Comparison of ENCODE assay signal across 24 cellular contexts in genomic region chr21:41689289-41689583, GRCh38.
"Had no signal": no experiment of that assay in that cellular context is flagged by ENCODE, and none has a peak within 500 bp of the region (broad histone marks: within the 10 kb centered on the region; RNA-seq: fewer than 3 reads in every experiment).

No MANE protein-coding gene starts in this region.

- H3K9me3 ChIP-seq: esophagus squamous epithelium, gastrocnemius medialis, left lung, lower lobe of right lung, mucosa of descending colon had no signal

- H3K4me3 Mint-ChIP-seq: endodermal cell, mesothelial cell of epicardium had no signal

- H3K36me3 Mint-ChIP-seq: mesothelial cell of epicardium had no signal

- H3K4me1 ChIP-seq: gastrocnemius medialis had no signal

- H3K36me3 ChIP-seq: esophagus squamous epithelium, gastrocnemius medialis, heart right ventricle, left lung, lower lobe of right lung had no signal

- H3K4me3 ChIP-seq: coronary artery, dorsolateral prefrontal cortex, esophagus squamous epithelium, gastrocnemius medialis, heart right ventricle, left lung, lower lobe of right lung, mucosa of descending colon had no signal

- H3K27ac ChIP-seq: coronary artery, dorsolateral prefrontal cortex, epithelial cell of prostate, esophagus squamous epithelium, gastrocnemius medialis, heart right ventricle, left lung, lower lobe of right lung had no signal

- H3K9me3 Mint-ChIP-seq: endodermal cell, mesothelial cell of epicardium had no signal

- DNase-seq: dermis blood vessel endothelial cell; dorsolateral prefrontal cortex; effector CD4-positive, alpha-beta T cell; effector memory CD4-positive, alpha-beta T cell; endodermal cell; erythroblast; esophagus squamous epithelium; foreskin fibroblast; foreskin melanocyte; gastrocnemius medialis; glutamatergic neuron; head of caudate nucleus; heart right ventricle; hippocampal formation; left cardiac atrium; left lung; left ventricle myocardium superior; lower lobe of right lung; mesenchymal stem cell had no signal

- H3K27ac Mint-ChIP-seq: endodermal cell, mesothelial cell of epicardium had no signal

- ATAC-seq: esophagus mucosa, gastrocnemius medialis, heart right ventricle, left cardiac atrium, left lung, left ventricle myocardium superior, lower lobe of right lung, mucosa of descending colon had no signal
